8 cellular contexts compared by ENCODE assay signal in the genomic region with DNA sequence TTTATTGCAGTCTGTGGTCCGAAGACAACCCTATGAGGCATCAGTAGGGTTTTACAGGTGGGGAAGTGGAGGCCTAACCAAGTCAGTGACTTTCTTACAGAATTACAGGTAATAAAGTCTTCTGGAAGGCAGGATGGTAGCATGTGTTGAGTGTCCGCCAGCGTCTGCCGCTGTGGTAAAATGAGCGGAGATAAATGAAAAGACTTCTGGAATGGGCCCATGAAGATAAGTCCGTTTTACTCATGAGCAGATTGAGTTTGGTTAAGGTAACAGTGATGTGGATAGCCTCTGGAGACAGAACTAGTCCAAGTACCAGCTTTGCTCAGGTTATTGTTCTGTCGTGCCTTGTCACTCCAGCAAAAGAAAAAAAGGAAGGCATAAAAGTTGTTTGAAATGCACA. TPM values are rescaled to one million over a fixed set of nuclear protein-coding genes. Genes with fewer than 3 reads are reported as not detected.
DNase-seq lines count a peak whose midpoint lies in the region; ATAC-seq and TF ChIP-seq lines count a peak whose summit lies in the region.

No MANE protein-coding gene starts in this region.

- H3K4me1 ChIP-seq in HAP-1, result peaks cover 19% of the 10 kb centered on the region
- peaks cover 0 to 53% (median 22%) of the 10 kb centered on the region in 3 donors for H3K4me1 ChIP-seq in gastroesophageal sphincter
- peaks cover 22% of the 10 kb centered on the region for H3K4me1 ChIP-seq in skeletal muscle satellite cell (ENCODE audit: control insufficient read depth, insufficient read depth, low read length)

- H3K36me3 Mint-ChIP-seq in activated B cell treated with CpG ODN at 0.5 μM for 24 hours (ENCODE audit: low read depth), result peaks cover 38% of the 10 kb centered on the region

- H3K4me3 ChIP-seq in HAP-1 (peak overlapping the region; percentile 92), gastroesophageal sphincter (peak overlapping the region; percentile 53 to 91), skeletal muscle satellite cell (ENCODE audit: low read length) (peak overlapping the region; percentile 87)

- CTCF ChIA-PET in activated B cell treated with CpG ODN at 0.5 μM for 24 hours (lab: Charles Lee), result interaction anchor here (0.6 to 1.2 kb wide), 2 partner anchors 87 to 1844 kb away, joined by 3 read pairs; no protein-coding TSS in a partner anchor

- no peaks in the 10 kb centered on the region for H3K9me3 ChIP-seq in HAP-1
- H3K9me3 ChIP-seq in gastroesophageal sphincter, result no peaks in the 10 kb centered on the region
- no peaks in the 10 kb centered on the region for H3K9me3 ChIP-seq in skeletal muscle satellite cell (replicated peaks; ENCODE audit: low read length)

- H3K4me2 ChIP-seq in skeletal muscle satellite cell (ENCODE audit: low read length), result peak overlapping the region; percentile 77

- H3K36me3 ChIP-seq in HAP-1 (replicated peaks) (peaks cover 38% of the 10 kb centered on the region), gastroesophageal sphincter (peaks cover 0 to 38% of the 10 kb centered on the region in 2 donors), skeletal muscle satellite cell (ENCODE audit: insufficient read depth, low read length) (peaks cover 21% of the 10 kb centered on the region)

- no peak for TF ChIP-seq POLR2A in gastroesophageal sphincter (IDR thresholded peaks at IDR 0.05)

- DNase-seq in HAP-1 (ENCODE audit: low spot score in 2 of 2), result no peak
- DNase-seq in activated B cell treated with CpG ODN at 0.5 μM for 24 hours, result no peak
- DNase-seq in stimulated activated CD4-positive, alpha-beta T cell treated with anti-CD3 and anti-CD28 coated beads, Interleukin-2, amount 100 ng/mL, for 24 hours, result no peak
- no peak for DNase-seq in NCI-H2171 treated with DMSO at 0.1 percent for 48 hours (lab: John Stamatoyannopoulos, UW)
- DNase-seq in NCI-H1417 (lab: John Stamatoyannopoulos, UW), result no peak
- DNase-seq in glomerular visceral epithelial cell (ENCODE audit: extremely low spot score), result no peak

- peak overlapping the region; percentile 84 for H3K9ac ChIP-seq in skeletal muscle satellite cell (ENCODE audit: low read depth, low read length)

- WGBS in gastroesophageal sphincter (ENCODE audit: low coverage in 1 of 2), 2 donors, result 33 to 44% methylated on average over 3 to 7 of the region's 7 CpGs

- H3K4me3 Mint-ChIP-seq in activated B cell treated with CpG ODN at 0.5 μM for 24 hours, result peak overlapping the region; percentile 86

- no peak for TF ChIP-seq CTCF in activated B cell treated with CpG ODN at 0.5 μM for 24 hours (IDR thresholded peaks at IDR 0.05)
- TF ChIP-seq CTCF in gastroesophageal sphincter (IDR thresholded peaks at IDR 0.05), result no peak

- H3K4me1 Mint-ChIP-seq in activated B cell treated with CpG ODN at 0.5 μM for 24 hours, result peaks cover 68% of the 10 kb centered on the region

- H3K9me3 Mint-ChIP-seq in activated B cell treated with CpG ODN at 0.5 μM for 24 hours, result no peaks in the 10 kb centered on the region

- H3K27ac ChIP-seq in gastroesophageal sphincter, result peak overlapping the region in 3 of 4 donors; percentile 88 to 93 (median 90)

- no peaks in the 10 kb centered on the region for H3K27me3 ChIP-seq in HAP-1 (ENCODE audit: low read depth)
- no peaks in the 10 kb centered on the region for H3K27me3 ChIP-seq in gastroesophageal sphincter
- no peaks in the 10 kb centered on the region for H3K27me3 ChIP-seq in skeletal muscle satellite cell (ENCODE audit: control insufficient read depth, insufficient read depth, low read length)

- POLR2A ChIA-PET in activated B cell treated with CpG ODN at 0.5 μM for 24 hours (lab: Charles Lee), result interaction anchor here (1.5 to 7.1 kb wide), 7 partner anchors 17 to 195 kb away, joined by 4 to 173 read pairs (median 13); partner anchors contain the start of gene GDI2

- H3K27ac Mint-ChIP-seq in activated B cell treated with CpG ODN at 0.5 μM for 24 hours, result peak overlapping the region; percentile 59

- in situ Hi-C loops in HAP-1 (cut with MboI; ENCODE audit: low sequenced_read_pairs), result no loop called here

- no peaks in the 10 kb centered on the region for H3K27me3 Mint-ChIP-seq in activated B cell treated with CpG ODN at 0.5 μM for 24 hours

- TF ChIP-seq EP300 in gastroesophageal sphincter (IDR thresholded peaks at IDR 0.05), result no peak

- intact Hi-C loops in activated B cell treated with CpG ODN at 0.5 μM for 24 hours (cut with micrococcal nuclease), result no loop called here

- no peak for ATAC-seq in activated B cell treated with CpG ODN at 0.5 μM for 24 hours (ENCODE audit: low read depth)
- no peak for ATAC-seq in gastroesophageal sphincter

RNA-seq across cellular contexts. Expression of gene FBH1, which starts 1.0 kb away (rescaled TPM):
- 65.5 and 68.7 TPM in 2 replicates for total RNA-seq in activated B cell treated with CpG ODN at 0.5 μM for 24 hours
- 100 to 1,000 TPM in 2 of 4 donors, 10 to 100 TPM in 2; 76.2 to 108 (median 98.5) TPM for total RNA-seq in gastroesophageal sphincter
- 67.9 and 85.7 TPM in 2 replicates for total RNA-seq in skeletal muscle satellite cell (2012; rRNA removed)

RNA-seq across cellular contexts. Expression of gene ANKRD16, which starts 1.3 kb away (rescaled TPM):
- total RNA-seq in activated B cell treated with CpG ODN at 0.5 μM for 24 hours, result 9.2 and 11.1 TPM in 2 replicates
- total RNA-seq in gastroesophageal sphincter, result 1 to 10 TPM; 3.3 to 8.9 (median 5.9) TPM
- 9.8 and 9.9 TPM in 2 replicates for total RNA-seq in skeletal muscle satellite cell (2012; rRNA removed)
